9 cellular contexts compared by ENCODE assay signal in genomic region chr18:55322176-55322735, GRCh38.
A peak's percentile ranks its signal among the peaks of the same experiment; 100 is the strongest.
DNase-seq lines count a peak whose midpoint lies in the region; ATAC-seq and TF ChIP-seq lines count a peak whose summit lies in the region.
"Had no signal": no experiment of that assay in that cellular context is flagged by ENCODE, and none has a peak within 500 bp of the region (broad histone marks: within the 10 kb centered on the region; RNA-seq: fewer than 3 reads in every experiment).

No MANE protein-coding gene starts in this region.

- H3K36me3 Mint-ChIP-seq in activated B cell treated with CpG ODN at 0.5 μM for 24 hours (ENCODE audit: low read depth), result peaks cover 24% of the 10 kb centered on the region
- no peaks in the 10 kb centered on the region for H3K36me3 Mint-ChIP-seq in natural killer cell treated with Interleukin-12 subunit alpha and Interleukin-12 subunit beta and Interleukin-15 and Interleukin-18, amount 100 ng/mL, for 72 hours

- intact Hi-C loops in activated B cell treated with CpG ODN at 0.5 μM for 24 hours (cut with micrococcal nuclease), result loop anchor here (2.0 to 5.0 kb wide), 3 partner anchors 15 to 790 kb away; no protein-coding TSS in a partner anchor

- peaks cover 4% of the 10 kb centered on the region for H3K4me1 ChIP-seq in foreskin keratinocyte

- peak overlapping the region; percentile 90 for H3K4me3 Mint-ChIP-seq in activated B cell treated with CpG ODN at 0.5 μM for 24 hours
- H3K4me3 Mint-ChIP-seq in natural killer cell treated with Interleukin-12 subunit alpha and Interleukin-12 subunit beta and Interleukin-15 and Interleukin-18, amount 100 ng/mL, for 72 hours, result peak overlapping the region; percentile 91

- peak; percentile 41 for ATAC-seq in GM18499 (IDR thresholded peaks at IDR 0.05; ENCODE audit: insufficient read depth, unreplicated experiment)
- peak; percentile 61 for ATAC-seq in HG02870 (IDR thresholded peaks at IDR 0.05; ENCODE audit: unreplicated experiment)
- peak; percentile 62 for ATAC-seq in activated B cell treated with CpG ODN at 0.5 μM for 24 hours (ENCODE audit: low read depth)
- ATAC-seq in foreskin keratinocyte, result peak; percentile 91
- peak; percentile 76 to 89 for ATAC-seq in natural killer cell treated with Interleukin-12 subunit alpha and Interleukin-12 subunit beta and Interleukin-15 and Interleukin-18, amount 100 ng/mL, for 72 hours
- ATAC-seq: K562 had no signal

- peak overlapping the region; percentile 42 for H3K27ac ChIP-seq in foreskin keratinocyte

- in situ Hi-C loops in ACHN (cut with HindIII; ENCODE audit: low pct_ligation_motif_present, low pct_unique_long_range_greater_than_20kb, low sequenced_read_pairs), result no loop called here

- TF ChIP-seq CTCF in activated B cell treated with CpG ODN at 0.5 μM for 24 hours (IDR thresholded peaks at IDR 0.05) (no peak), foreskin keratinocyte (conservative IDR thresholded peaks at IDR 0.05) (no peak)

- DNase-seq in ACHN (peak; percentile 86), NCI-H1694 treated with DMSO at 0.1 percent for 48 hours (lab: John Stamatoyannopoulos, UW) (peak; percentile 94), activated B cell treated with CpG ODN at 0.5 μM for 24 hours (peak; percentile 60), foreskin keratinocyte (peak; percentile 69 to 80), SKM-1 treated with dmso at 0.1 percent for 144 hours (lab: John Stamatoyannopoulos, UW; ENCODE audit: unreplicated experiment) (no peak)
- peak; percentile 71 for DNase-seq in natural killer cell treated with Interleukin-12 subunit alpha and Interleukin-12 subunit beta and Interleukin-15 and Interleukin-18, amount 100 ng/mL, for 72 hours (ENCODE audit: low spot score)

- POLR2A ChIA-PET in activated B cell treated with CpG ODN at 0.5 μM for 24 hours (lab: Charles Lee), result interaction anchor here (0.5 to 3.1 kb wide), 57 partner anchors 8 to 1767 kb away, joined by 3 to 48 read pairs (median 6); partner anchors contain the start of genes TXNL1 and WDR7

- H3K27ac Mint-ChIP-seq in activated B cell treated with CpG ODN at 0.5 μM for 24 hours, result peak overlapping the region; percentile 92
- peak overlapping the region; percentile 20 to 70 for H3K27ac Mint-ChIP-seq in natural killer cell treated with Interleukin-12 subunit alpha and Interleukin-12 subunit beta and Interleukin-15 and Interleukin-18, amount 100 ng/mL, for 72 hours

- CTCF ChIA-PET in activated B cell treated with CpG ODN at 0.5 μM for 24 hours (lab: Charles Lee), result interaction anchor here (1.2 to 1.9 kb wide), 2 partner anchors 54 to 87 kb away, joined by 4 to 8 read pairs; no protein-coding TSS in a partner anchor

- H3K27me3 Mint-ChIP-seq in activated B cell treated with CpG ODN at 0.5 μM for 24 hours, result no peaks in the 10 kb centered on the region
- H3K27me3 Mint-ChIP-seq in natural killer cell treated with Interleukin-12 subunit alpha and Interleukin-12 subunit beta and Interleukin-15 and Interleukin-18, amount 100 ng/mL, for 72 hours, result peaks cover 14 to 20% of the 10 kb centered on the region in 2 donors

- peaks cover 63% of the 10 kb centered on the region for H3K4me1 Mint-ChIP-seq in activated B cell treated with CpG ODN at 0.5 μM for 24 hours
- peaks cover 11% of the 10 kb centered on the region in 2 donors for H3K4me1 Mint-ChIP-seq in natural killer cell treated with Interleukin-12 subunit alpha and Interleukin-12 subunit beta and Interleukin-15 and Interleukin-18, amount 100 ng/mL, for 72 hours (ENCODE audit: low read depth in 2 of 2)

- no peaks in the 10 kb centered on the region for H3K27me3 ChIP-seq in foreskin keratinocyte

- H3K9me3 Mint-ChIP-seq in activated B cell treated with CpG ODN at 0.5 μM for 24 hours, result no peaks in the 10 kb centered on the region
- H3K9me3 Mint-ChIP-seq in natural killer cell treated with Interleukin-12 subunit alpha and Interleukin-12 subunit beta and Interleukin-15 and Interleukin-18, amount 100 ng/mL, for 72 hours, result no peaks in the 10 kb centered on the region

Comparison
In these comparisons a context has a peak if more than half of its experiments do, and no peak if none do; other contexts are left out.
1. ATAC-seq: peak in every context shown above with its lines; median percentile 91 in foreskin keratinocyte; 82 in natural killer cell treated with Interleukin-12 subunit alpha and Interleukin-12 subunit beta and Interleukin-15 and Interleukin-18, amount 100 ng/mL, for 72 hours; 62 in activated B cell treated with CpG ODN at 0.5 μM for 24 hours; 61 in HG02870; 41 in GM18499.